24 cellular contexts compared by ENCODE assay signal in genomic region chr9:7143801-7144200, GRCh38.
"Had no signal": no experiment of that assay in that cellular context is flagged by ENCODE, and none has a peak within 500 bp of the region (broad histone marks: within the 10 kb centered on the region; RNA-seq: fewer than 3 reads in every experiment).

No MANE protein-coding gene starts in this region.

- H3K9me3 ChIP-seq: SJSA1, SK-N-SH had no signal

- H3K4me1 ChIP-seq: SJSA1 had no signal

- DNase-seq: activated CD4-positive, alpha-beta T cell treated with anti-CD3 and anti-CD28 coated beads, Interleukin-2, amount 10 ng/mL, durations not matched to agents 24 days and 14 days; activated CD4-positive, alpha-beta T cell treated with anti-CD3 and anti-CD28 coated beads, Interleukin-2, amount 50 U/mL, for 4 hours; activated CD8-positive, alpha-beta T cell treated with anti-CD3 and anti-CD28 coated beads, Interleukin-2, amount 10 ng/mL, durations not matched to agents 7 days and 5 days; activated naive CD4-positive, alpha-beta T cell treated with anti-CD3 and anti-CD28 coated beads, Interleukin-2, amount 10 ng/mL, durations not matched to agents 7 days and 5 days; activated naive CD8-positive, alpha-beta T cell treated with anti-CD3 and anti-CD28 coated beads, Interleukin-2, amount 50 U/mL, for 24 hours; activated T-cell treated with anti-CD3 and anti-CD28 coated beads, Interleukin-2, amount 50 U/mL, for 24 hours; amniotic stem cell; aorta; brain microvascular endothelial cell; NCI-H1105; NCI-H1417 treated with DMSO at 0.1 percent for 48 hours; NCI-H187 treated with DMSO at 0.1 percent for 48 hours; NCI-H2081 treated with DMSO at 0.1 percent for 48 hours; NCI-H226; NCI-H446 treated with DMSO at 0.1 percent for 48 hours; NCI-H524 treated with DMSO at 0.1 percent for 48 hours; SHP77 treated with DMSO at 0.1 percent for 48 hours; SK-N-SH had no signal

- H3K4me2 ChIP-seq: SK-N-SH had no signal

- H3K4me3 ChIP-seq: K562, SJSA1 had no signal

- H3K27me3 Mint-ChIP-seq: activated CD4-positive, alpha-beta T cell treated with anti-CD3 and anti-CD28 coated beads, Interleukin-2, amount 10 ng/mL, durations not matched to agents 24 days and 14 days; activated naive CD4-positive, alpha-beta T cell treated with anti-CD3 and anti-CD28 coated beads, Interleukin-2, amount 10 ng/mL, durations not matched to agents 7 days and 5 days; activated naive CD8-positive, alpha-beta T cell; activated naive CD8-positive, alpha-beta T cell treated with anti-CD3 and anti-CD28 coated beads, Interleukin-2, amount 50 U/mL, for 24 hours; activated T-cell treated with anti-CD3 and anti-CD28 coated beads, Interleukin-2, amount 50 U/mL, for 24 hours had no signal

- H3K4me3 Mint-ChIP-seq: activated CD4-positive, alpha-beta T cell treated with anti-CD3 and anti-CD28 coated beads, Interleukin-2, amount 10 ng/mL, durations not matched to agents 24 days and 14 days; activated CD8-positive, alpha-beta T cell treated with anti-CD3 and anti-CD28 coated beads, Interleukin-2, amount 10 ng/mL, durations not matched to agents 7 days and 5 days; activated naive CD4-positive, alpha-beta T cell treated with anti-CD3 and anti-CD28 coated beads, Interleukin-2, amount 10 ng/mL, durations not matched to agents 7 days and 5 days; activated naive CD8-positive, alpha-beta T cell; activated naive CD8-positive, alpha-beta T cell treated with anti-CD3 and anti-CD28 coated beads, Interleukin-2, amount 50 U/mL, for 24 hours; activated T-cell treated with anti-CD3 and anti-CD28 coated beads, Interleukin-2, amount 50 U/mL, for 24 hours; T-helper 1 cell treated with Interleukin-12 subunit alpha and Interleukin-12 subunit beta and Interleukin-4 antibody, amounts not matched to agents 30 μg/mL and 1 μg/mL, for 36 hours; T-helper 2 cell treated with Interferon-gamma antibody and Interleukin-4, amounts not matched to agents 5 μg/mL and 100 μg/mL, for 36 hours had no signal

- H3K9me3 Mint-ChIP-seq: activated CD4-positive, alpha-beta T cell treated with anti-CD3 and anti-CD28 coated beads, Interleukin-2, amount 10 ng/mL, durations not matched to agents 24 days and 14 days; activated naive CD8-positive, alpha-beta T cell treated with anti-CD3 and anti-CD28 coated beads, Interleukin-2, amount 50 U/mL, for 24 hours; activated T-cell treated with anti-CD3 and anti-CD28 coated beads, Interleukin-2, amount 50 U/mL, for 24 hours; T-helper 1 cell treated with Interleukin-12 subunit alpha and Interleukin-12 subunit beta and Interleukin-4 antibody, amounts not matched to agents 30 μg/mL and 1 μg/mL, for 36 hours; T-helper 2 cell treated with Interferon-gamma antibody and Interleukin-4, amounts not matched to agents 5 μg/mL and 100 μg/mL, for 36 hours had no signal

- H3K27ac Mint-ChIP-seq: activated CD4-positive, alpha-beta T cell treated with anti-CD3 and anti-CD28 coated beads, Interleukin-2, amount 10 ng/mL, durations not matched to agents 24 days and 14 days; activated CD8-positive, alpha-beta T cell treated with anti-CD3 and anti-CD28 coated beads, Interleukin-2, amount 10 ng/mL, durations not matched to agents 7 days and 5 days; activated naive CD4-positive, alpha-beta T cell treated with anti-CD3 and anti-CD28 coated beads, Interleukin-2, amount 10 ng/mL, durations not matched to agents 7 days and 5 days; activated naive CD8-positive, alpha-beta T cell; activated naive CD8-positive, alpha-beta T cell treated with anti-CD3 and anti-CD28 coated beads, Interleukin-2, amount 50 U/mL, for 24 hours; activated T-cell treated with anti-CD3 and anti-CD28 coated beads, Interleukin-2, amount 50 U/mL, for 24 hours; T-helper 1 cell treated with Interleukin-12 subunit alpha and Interleukin-12 subunit beta and Interleukin-4 antibody, amounts not matched to agents 30 μg/mL and 1 μg/mL, for 36 hours; T-helper 2 cell treated with Interferon-gamma antibody and Interleukin-4, amounts not matched to agents 5 μg/mL and 100 μg/mL, for 36 hours had no signal

- H3K27ac ChIP-seq: brain microvascular endothelial cell, SJSA1 had no signal

- H3K4me1 Mint-ChIP-seq: activated CD4-positive, alpha-beta T cell treated with anti-CD3 and anti-CD28 coated beads, Interleukin-2, amount 10 ng/mL, durations not matched to agents 24 days and 14 days had no signal

- ATAC-seq: activated CD8-positive, alpha-beta T cell treated with anti-CD3 and anti-CD28 coated beads, Interleukin-2, amount 10 ng/mL, durations not matched to agents 7 days and 5 days; activated naive CD8-positive, alpha-beta T cell treated with anti-CD3 and anti-CD28 coated beads, Interleukin-2, amount 50 U/mL, for 24 hours; K562; Panc1 had no signal

- H3K27me3 ChIP-seq: brain microvascular endothelial cell, SJSA1 had no signal

- H3K36me3 ChIP-seq: brain microvascular endothelial cell, SJSA1 had no signal

- H3K9ac ChIP-seq: SK-N-SH had no signal
